1 cellular context compared by ENCODE assay signal in genomic region chr5:80139573-80139972, GRCh38.
TF ChIP-seq lines count a peak whose summit lies in the region.

No MANE protein-coding gene starts in this region.

TF ChIP-seq in WTC11, 78 proteins besides CTCF, POLR2A, EP300 and RAD21 (continued from another document):
- TF ChIP-seq TCF7 (CRISPR knock-in tag; IDR thresholded peaks at IDR 0.05; ENCODE audit: low read depth) (no peak), ZNF396 (CRISPR knock-in tag; IDR thresholded peaks at IDR 0.05; ENCODE audit: borderline replicate concordance) (no peak), EMX1 (CRISPR knock-in tag; IDR thresholded peaks at IDR 0.05) (no peak), STAT6 (CRISPR knock-in tag; conservative IDR thresholded peaks at IDR 0.05; ENCODE audit: low read depth) (no peak), ZNF671 (CRISPR knock-in tag; IDR thresholded peaks at IDR 0.05) (no peak), ATF6 (CRISPR knock-in tag; IDR thresholded peaks at IDR 0.05) (no peak), PRRX2 (CRISPR knock-in tag; IDR thresholded peaks at IDR 0.05) (no peak)
- TF ChIP-seq, protein P1, sequence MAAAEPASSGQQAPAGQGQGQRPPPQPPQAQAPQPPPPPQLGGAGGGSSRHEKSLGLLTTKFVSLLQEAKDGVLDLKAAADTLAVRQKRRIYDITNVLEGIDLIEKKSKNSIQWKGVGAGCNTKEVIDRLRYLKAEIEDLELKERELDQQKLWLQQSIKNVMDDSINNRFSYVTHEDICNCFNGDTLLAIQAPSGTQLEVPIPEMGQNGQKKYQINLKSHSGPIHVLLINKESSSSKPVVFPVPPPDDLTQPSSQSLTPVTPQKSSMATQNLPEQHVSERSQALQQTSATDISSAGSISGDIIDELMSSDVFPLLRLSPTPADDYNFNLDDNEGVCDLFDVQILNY (CRISPR knock-in tag; IDR thresholded peaks at IDR 0.05), result no peak
